In genomic region chr9:82412586-82412985, GRCh38 we compare ENCODE assay signal across 24 cellular contexts.
"Had no signal": no experiment of that assay in that cellular context is flagged by ENCODE, and none has a peak within 500 bp of the region (broad histone marks: within the 10 kb centered on the region; RNA-seq: fewer than 3 reads in every experiment).

No MANE protein-coding gene starts in this region.

- H3K36me3 ChIP-seq: ascending aorta, colonic mucosa, esophagus muscularis mucosa had no signal

- H3K4me1 ChIP-seq: ascending aorta, colonic mucosa, esophagus muscularis mucosa had no signal

- DNase-seq: activated CD4-positive, alpha-beta memory T cell treated with anti-CD3 and anti-CD28 coated beads, Interleukin-2, amount 10 ng/mL, durations not matched to agents 7 days and 5 days; activated CD4-positive, alpha-beta T cell treated with anti-CD3 and anti-CD28 coated beads for 1 hour; activated CD4-positive, alpha-beta T cell treated with anti-CD3 and anti-CD28 coated beads for 4 hours; activated CD4-positive, alpha-beta T cell treated with anti-CD3 and anti-CD28 coated beads, Interleukin-2, amount 10 ng/mL, durations not matched to agents 7 days and 5 days; activated CD4-positive, alpha-beta T cell treated with anti-CD3 and anti-CD28 coated beads, Interleukin-2, amount 50 U/mL, for 4 hours; activated CD8-positive, alpha-beta memory T cell treated with anti-CD3 and anti-CD28 coated beads, Interleukin-2, amount 50 U/mL, for 48 hours; activated gamma-delta T cell; activated naive CD4-positive, alpha-beta T cell; activated naive CD4-positive, alpha-beta T cell treated with anti-CD3 and anti-CD28 coated beads, Interleukin-2, amount 10 ng/mL, durations not matched to agents 7 days and 5 days; activated naive CD8-positive, alpha-beta T cell treated with anti-CD3 and anti-CD28 coated beads, Interleukin-2, amount 10 ng/mL, durations not matched to agents 7 days and 5 days; activated T-cell treated with anti-CD3 and anti-CD28 coated beads for 4 hours; activated T-cell treated with anti-CD3 and anti-CD28 coated beads, Interleukin-2, amount 50 U/mL, for 24 hours; activated T-cell treated with anti-CD3 and anti-CD28 coated beads, Interleukin-2, amount 50 U/mL, for 72 hours; caudate nucleus; colonic mucosa; effector CD8-positive, alpha-beta T cell; erythroblast; head of caudate nucleus; T-helper 2 cell had no signal

- H3K4me3 ChIP-seq: ascending aorta, colonic mucosa, esophagus muscularis mucosa had no signal

- H3K27ac ChIP-seq: ascending aorta, colonic mucosa, esophagus muscularis mucosa, VCaP had no signal

- H3K27me3 ChIP-seq: ascending aorta, colonic mucosa, esophagus muscularis mucosa had no signal

- H3K9me3 ChIP-seq: ascending aorta, colonic mucosa had no signal

- ATAC-seq: activated naive CD4-positive, alpha-beta T cell treated with anti-CD3 and anti-CD28 coated beads, Interleukin-2, amount 50 U/mL, for 72 hours; activated T-cell treated with anti-CD3 and anti-CD28 coated beads, Interleukin-2, amount 50 U/mL, for 72 hours; WTC11 had no signal
